In the genomic region with DNA sequence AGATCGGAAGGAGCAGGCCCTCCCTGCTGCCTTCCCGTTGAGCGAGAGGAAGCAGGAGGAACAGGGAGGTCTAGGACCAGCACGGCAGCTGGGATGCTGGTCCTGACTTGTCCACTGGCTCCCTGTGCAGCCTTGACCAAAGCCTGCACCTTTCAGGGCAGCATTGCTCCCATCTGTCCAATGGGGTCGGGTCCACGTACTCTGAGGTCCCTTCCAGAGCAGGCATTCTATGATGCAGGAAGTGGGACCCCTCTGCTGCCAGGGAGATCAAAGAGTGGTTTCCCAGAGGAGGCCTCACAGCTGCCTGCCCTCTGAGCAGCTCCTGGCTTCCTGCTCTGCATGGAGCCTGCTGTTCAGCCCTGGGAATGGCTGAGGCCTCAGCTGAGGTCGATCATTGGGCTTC, we compare ENCODE assay signal across 22 cellular contexts. TPM values are rescaled to one million over a fixed set of nuclear protein-coding genes. Genes with fewer than 3 reads are reported as not detected.
A peak's percentile ranks its signal among the peaks of the same experiment; 100 is the strongest.
DNase-seq lines count a peak whose midpoint lies in the region; ATAC-seq and TF ChIP-seq lines count a peak whose summit lies in the region.
"Had no signal": no experiment of that assay in that cellular context is flagged by ENCODE, and none has a peak within 500 bp of the region (broad histone marks: within the 10 kb centered on the region; RNA-seq: fewer than 3 reads in every experiment).

No MANE protein-coding gene starts in this region.

- H3K4me1 Mint-ChIP-seq in nephron = peaks cover 31% of the 10 kb centered on the region
- peaks cover 7% of the 10 kb centered on the region for H3K4me1 Mint-ChIP-seq in CD4-positive, alpha-beta T cell (ENCODE audit: low read depth)
- H3K4me1 Mint-ChIP-seq: central memory CD8-positive, alpha-beta T cell had no signal

- H3K36me3 Mint-ChIP-seq in nephron (ENCODE audit: low read depth) = no peaks in the 10 kb centered on the region
- no peaks in the 10 kb centered on the region for H3K36me3 Mint-ChIP-seq in CD4-positive, alpha-beta T cell (ENCODE audit: low read depth)
- H3K36me3 Mint-ChIP-seq: immature natural killer cell had no signal

- no peaks in the 10 kb centered on the region for H3K36me3 ChIP-seq in KOPT-K1 (ENCODE audit: insufficient read depth, low read length)
- H3K36me3 ChIP-seq: lower lobe of right lung, prostate gland had no signal

- DNase-seq in AG20443 (ENCODE audit: low spot score) (peak; percentile 5), epithelial cell of prostate (ENCODE audit: low read depth, low spot score) (no peak), HUDEP-2 (lab: John Stamatoyannopoulos, UW; ENCODE audit: unreplicated experiment in 76 of 76) (no peak), SK-N-DZ (ENCODE audit: low spot score) (no peak)
- no peak for DNase-seq in CD4-positive, alpha-beta T cell
- DNase-seq: activated CD4-positive, alpha-beta T cell treated with anti-CD3 and anti-CD28 coated beads, Interleukin-2, amount 50 U/mL, for 1 hour; amniotic stem cell; DMS 273 treated with DMSO at 0.1 percent for 48 hours; GDM1; glutamatergic neuron; immature natural killer cell; lower lobe of right lung; naive thymus-derived CD8-positive, alpha-beta T cell; NCI-H2029 treated with DMSO at 0.1 percent for 48 hours; NCI-H510A treated with DMSO at 0.1 percent for 48 hours; RPMI8226 had no signal

- POLR2A ChIA-PET in CD4-positive, alpha-beta T cell (lab: Charles Lee) = interaction anchor here (1.0 kb wide), 1 partner anchor 108 kb away, joined by 4 read pairs; no protein-coding TSS in a partner anchor

- H3K27ac Mint-ChIP-seq in nephron = peak overlapping the region; percentile 70 to 91 (median 83)
- no peak overlapping the region for H3K27ac Mint-ChIP-seq in CD4-positive, alpha-beta T cell
- H3K27ac Mint-ChIP-seq: immature natural killer cell; naive thymus-derived CD8-positive, alpha-beta T cell had no signal

- H3K9me3 ChIP-seq in KOPT-K1 (ENCODE audit: insufficient read depth, low read length, poor library complexity, severe bottlenecking) = no peaks in the 10 kb centered on the region
- H3K9me3 ChIP-seq in CD4-positive, alpha-beta T cell (ENCODE audit: control insufficient read depth, low read length) = no peaks in the 10 kb centered on the region
- H3K9me3 ChIP-seq: lower lobe of right lung, prostate gland had no signal

- intact Hi-C loops in CD4-positive, alpha-beta T cell (cut with DNase I, micrococcal nuclease) = no loop called here

- no peaks in the 10 kb centered on the region for H3K27me3 Mint-ChIP-seq in nephron (ENCODE audit: low read depth)
- H3K27me3 Mint-ChIP-seq in CD4-positive, alpha-beta T cell = peaks cover 4% of the 10 kb centered on the region

- CTCF ChIA-PET in CD4-positive, alpha-beta T cell (lab: Charles Lee) = no interaction called here

- H3K4me3 Mint-ChIP-seq in nephron = peak overlapping the region in 1 of 3 experiments; percentile 1
- H3K4me3 Mint-ChIP-seq in CD4-positive, alpha-beta T cell = no peak overlapping the region
- H3K4me3 Mint-ChIP-seq: central memory CD8-positive, alpha-beta T cell; immature natural killer cell; naive thymus-derived CD8-positive, alpha-beta T cell had no signal

- H3K27me3 ChIP-seq in CD4-positive, alpha-beta T cell (ENCODE audit: control insufficient read depth, insufficient read depth, low read length) = no peaks in the 10 kb centered on the region

- no peak for ATAC-seq in CD4-positive, alpha-beta T cell (ENCODE audit: poor library complexity)
- ATAC-seq in GM21723 (IDR thresholded peaks at IDR 0.05; ENCODE audit: unreplicated experiment) = no peak
- ATAC-seq: K562; naive thymus-derived CD8-positive, alpha-beta T cell had no signal

- no peaks in the 10 kb centered on the region for H3K9me3 Mint-ChIP-seq in nephron
- no peaks in the 10 kb centered on the region for H3K9me3 Mint-ChIP-seq in CD4-positive, alpha-beta T cell
- H3K9me3 Mint-ChIP-seq: central memory CD8-positive, alpha-beta T cell; immature natural killer cell; naive thymus-derived CD8-positive, alpha-beta T cell had no signal

- TF ChIP-seq CTCF in nephron (IDR thresholded peaks at IDR 0.05; ENCODE audit: unreplicated experiment in 3 of 3) = no peak
- TF ChIP-seq CTCF in CD4-positive, alpha-beta T cell (IDR thresholded peaks at IDR 0.05) = no peak

- H3K27ac ChIP-seq in KOPT-K1 (ENCODE audit: low read depth, low read length, poor library complexity, severe bottlenecking) (peak overlapping the region; percentile 6), epithelial cell of prostate (peak overlapping the region; percentile 59)
- no peak overlapping the region for H3K27ac ChIP-seq in CD4-positive, alpha-beta T cell (ENCODE audit: low read depth, low read length)
- H3K27ac ChIP-seq: lower lobe of right lung, prostate gland had no signal

RNA-seq across cellular contexts. Expression of gene ZNF362, which starts 21.7 kb away (rescaled TPM):
- 10 to 100 TPM; 24.7 to 26.6 TPM for total RNA-seq in CD4-positive, alpha-beta T cell
- polyA plus RNA-seq in SK-N-DZ (2014; cell fraction: cytosol; rRNA removed) = 14.8 TPM in 2 replicates
- polyA plus RNA-seq in SK-N-DZ (2014; cell fraction: nucleus; rRNA removed) = 11.7 and 13.7 TPM in 2 replicates

RNA-seq across cellular contexts. Expression of gene TRIM62, which starts 52.7 kb away (rescaled TPM):
- total RNA-seq in CD4-positive, alpha-beta T cell = 10 to 100 TPM; 18.9 to 23.0 TPM
- 2.8 and 3.5 TPM in 2 replicates for polyA plus RNA-seq in SK-N-DZ (2014; cell fraction: cytosol; rRNA removed)
- 1.1 and 1.8 TPM in 2 replicates for polyA plus RNA-seq in SK-N-DZ (2014; cell fraction: nucleus; rRNA removed)
